26 cellular contexts compared by ENCODE assay signal in the genomic region with DNA sequence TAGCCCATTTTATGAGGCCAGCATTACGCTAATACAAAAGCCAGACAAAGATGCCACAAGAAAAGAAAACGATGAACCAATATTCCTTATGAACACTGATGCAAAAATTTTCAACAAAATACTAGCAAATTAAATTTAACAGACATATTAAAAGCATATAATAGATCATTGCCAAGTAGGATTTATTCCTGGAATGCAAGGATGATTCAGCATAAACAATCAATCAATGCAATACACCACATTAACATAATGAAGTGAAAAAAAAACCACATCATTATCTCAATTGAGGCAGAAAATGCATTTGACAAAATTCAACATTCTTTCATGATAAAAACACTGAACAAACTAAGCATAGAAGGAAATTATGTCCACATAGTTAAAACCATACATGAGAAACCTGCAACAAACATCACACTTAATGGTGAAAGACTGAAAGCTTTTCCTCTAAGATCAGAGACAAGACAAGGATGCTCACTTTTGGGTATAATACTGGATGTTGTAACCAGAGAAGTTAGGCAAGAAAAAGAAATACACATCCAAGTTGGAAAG.
"Had no signal": no experiment of that assay in that cellular context is flagged by ENCODE, and none has a peak within 500 bp of the region (broad histone marks: within the 10 kb centered on the region; RNA-seq: fewer than 3 reads in every experiment).

No MANE protein-coding gene starts in this region.

- H3K27ac ChIP-seq: ascending aorta, body of pancreas, breast epithelium, Peyer's patch, SJSA1, WERI-Rb-1 had no signal

- H3K36me3 ChIP-seq: ascending aorta, breast epithelium, Peyer's patch, SJSA1, WERI-Rb-1 had no signal

- DNase-seq: activated CD4-positive, alpha-beta T cell treated with anti-CD3 and anti-CD28 coated beads for 1 hour; activated CD4-positive, alpha-beta T cell treated with anti-CD3 and anti-CD28 coated beads for 48 hours; activated CD4-positive, CD25-positive, alpha-beta regulatory T cell; activated CD8-positive, alpha-beta T cell treated with anti-CD3 and anti-CD28 coated beads, Interleukin-2, amount 10 ng/mL, durations not matched to agents 7 days and 5 days; activated gamma-delta T cell; activated naive CD4-positive, alpha-beta T cell treated with Interleukin-2 at 50 U/mL for 16 hours; activated naive CD8-positive, alpha-beta T cell treated with anti-CD3 and anti-CD28 coated beads, Interleukin-2, amount 10 ng/mL, durations not matched to agents 7 days and 5 days; activated T-cell treated with anti-CD3 and anti-CD28 coated beads, Interleukin-2, amount 50 U/mL, for 24 hours; amygdala; body of pancreas; NCI-H1092 treated with DMSO at 0.1 percent for 48 hours; NCI-H1417 treated with DMSO at 0.1 percent for 48 hours; NCI-H1930; NCI-H345; NCI-H524 treated with DMSO at 0.1 percent for 48 hours; NCI-H748 treated with DMSO at 0.1 percent for 48 hours; NK-92 treated with Interleukin-12 subunit alpha and Interleukin-12 subunit beta, amount 100 ng/mL, for 24 hours; PC-3; Peyer's patch; RPMI8226; SHP77 treated with DMSO at 0.1 percent for 48 hours; T1000; WERI-Rb-1 had no signal

- H3K9me3 ChIP-seq: ascending aorta, body of pancreas, breast epithelium, Peyer's patch, SJSA1 had no signal

- H3K4me3 ChIP-seq: ascending aorta, body of pancreas, breast epithelium, Peyer's patch, SJSA1 had no signal

- H3K4me1 ChIP-seq: ascending aorta, body of pancreas, breast epithelium, Peyer's patch, SJSA1 had no signal

- H3K27me3 ChIP-seq: ascending aorta, body of pancreas, breast epithelium, Peyer's patch, SJSA1 had no signal
